ENCODE assay signal across 1 cellular context in genomic region chr6:148760568-148761531, GRCh38.
TF ChIP-seq lines count a peak whose summit lies in the region.

No MANE protein-coding gene starts in this region.

TF ChIP-seq in GM12878, 131 proteins besides CTCF, POLR2A, EP300 and RAD21 (continued from another document and continues in another):
- TF ChIP-seq HSF1 (IDR thresholded peaks at IDR 0.05; ENCODE audit: low read depth, low read length) (no peak), BMI1 (IDR thresholded peaks at IDR 0.05; ENCODE audit: borderline replicate concordance) (0 out of 2 replicates have a peak, but pooled peaks have one; percentile 47), E2F4 (IDR thresholded peaks at IDR 0.05; ENCODE audit: low read depth, low read length) (no peak), NR2F1 (conservative IDR thresholded peaks at IDR 0.05) (no peak), SMARCA5 (IDR thresholded peaks at IDR 0.05) (0 out of 2 replicates have a peak, but pooled peaks have one; percentile 39), TCF12 (IDR thresholded peaks at IDR 0.05; ENCODE audit: low read depth, low read length) (no peak; the same call in 1 of the 2 replicates), CEBPB (IDR thresholded peaks at IDR 0.05; ENCODE audit: borderline replicate concordance in 1 of 2, low read depth in 2 of 2, low read length in 2 of 2) (no peak), BCL11A (IDR thresholded peaks at IDR 0.05; ENCODE audit: low read depth, low read length) (0 out of 2 replicates have a peak, but pooled peaks have one; percentile 32), ZSCAN29 (IDR thresholded peaks at IDR 0.05) (peak; percentile 84; the same call in 1 of the 2 replicates), FOXM1 (IDR thresholded peaks at IDR 0.05; ENCODE audit: low read depth, low read length) (no peak), RB1 (IDR thresholded peaks at IDR 0.05; ENCODE audit: borderline replicate concordance) (no peak), NBN (IDR thresholded peaks at IDR 0.05) (peak; percentile 75; the same call in 1 of the 2 replicates), CBFB (IDR thresholded peaks at IDR 0.05; ENCODE audit: low read depth) (no peak), ZBTB40 (IDR thresholded peaks at IDR 0.05; ENCODE audit: borderline replicate concordance) (no peak), ZNF274 (IDR thresholded peaks at IDR 0.05; ENCODE audit: insufficient read depth, insufficient read length) (no peak), POLR2AphosphoS5 (IDR thresholded peaks at IDR 0.05; ENCODE audit: low read length) (peak; percentile 69), JUNB (IDR thresholded peaks at IDR 0.05) (no peak), HDAC2 (IDR thresholded peaks at IDR 0.05) (no peak), STAT1 (conservative IDR thresholded peaks at IDR 0.05) (no peak), FOXK2 (IDR thresholded peaks at IDR 0.05) (no peak), SIN3A (IDR thresholded peaks at IDR 0.05; ENCODE audit: low read depth, low read length) (no peak), MTA2 (IDR thresholded peaks at IDR 0.05; ENCODE audit: low read depth) (0 out of 2 replicates have a peak, but pooled peaks have one; percentile 27), PAX5 (IDR thresholded peaks at IDR 0.05; ENCODE audit: borderline replicate concordance, low read depth, low read length) (no peak; the same call in 1 of the 2 replicates), DPF2 (IDR thresholded peaks at IDR 0.05) (0 out of 2 replicates have a peak, but pooled peaks have one; percentile 45), ATF2 (IDR thresholded peaks at IDR 0.05; ENCODE audit: low read length) (peak; percentile 32; the same call in 1 of the 2 replicates), SP1 (IDR thresholded peaks at IDR 0.05; ENCODE audit: low read depth, low read length) (no peak), BHLHE40 (IDR thresholded peaks at IDR 0.05; ENCODE audit: borderline replicate concordance in 1 of 2, low read depth in 2 of 2, low read length in 1 of 2) (peak; percentile 97), IKZF1 (conservative IDR thresholded peaks at IDR 0.05) (peak; percentile 79), NKRF (conservative IDR thresholded peaks at IDR 0.05) (no peak), ZNF217 (IDR thresholded peaks at IDR 0.05) (no peak), TBL1XR1 (IDR thresholded peaks at IDR 0.05; ENCODE audit: low read depth, low read length) (no peak; the same call in none of the 2 replicates), NR2C2 (IDR thresholded peaks at IDR 0.05; ENCODE audit: borderline replicate concordance, control insufficient read depth, insufficient read length, low read depth) (no peak)
- TF ChIP-seq, protein P1, sequence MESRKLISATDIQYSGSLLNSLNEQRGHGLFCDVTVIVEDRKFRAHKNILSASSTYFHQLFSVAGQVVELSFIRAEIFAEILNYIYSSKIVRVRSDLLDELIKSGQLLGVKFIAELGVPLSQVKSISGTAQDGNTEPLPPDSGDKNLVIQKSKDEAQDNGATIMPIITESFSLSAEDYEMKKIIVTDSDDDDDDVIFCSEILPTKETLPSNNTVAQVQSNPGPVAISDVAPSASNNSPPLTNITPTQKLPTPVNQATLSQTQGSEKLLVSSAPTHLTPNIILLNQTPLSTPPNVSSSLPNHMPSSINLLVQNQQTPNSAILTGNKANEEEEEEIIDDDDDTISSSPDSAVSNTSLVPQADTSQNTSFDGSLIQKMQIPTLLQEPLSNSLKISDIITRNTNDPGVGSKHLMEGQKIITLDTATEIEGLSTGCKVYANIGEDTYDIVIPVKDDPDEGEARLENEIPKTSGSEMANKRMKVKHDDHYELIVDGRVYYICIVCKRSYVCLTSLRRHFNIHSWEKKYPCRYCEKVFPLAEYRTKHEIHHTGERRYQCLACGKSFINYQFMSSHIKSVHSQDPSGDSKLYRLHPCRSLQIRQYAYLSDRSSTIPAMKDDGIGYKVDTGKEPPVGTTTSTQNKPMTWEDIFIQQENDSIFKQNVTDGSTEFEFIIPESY (IDR thresholded peaks at IDR 0.05): no peak
- TF ChIP-seq, protein P2, sequence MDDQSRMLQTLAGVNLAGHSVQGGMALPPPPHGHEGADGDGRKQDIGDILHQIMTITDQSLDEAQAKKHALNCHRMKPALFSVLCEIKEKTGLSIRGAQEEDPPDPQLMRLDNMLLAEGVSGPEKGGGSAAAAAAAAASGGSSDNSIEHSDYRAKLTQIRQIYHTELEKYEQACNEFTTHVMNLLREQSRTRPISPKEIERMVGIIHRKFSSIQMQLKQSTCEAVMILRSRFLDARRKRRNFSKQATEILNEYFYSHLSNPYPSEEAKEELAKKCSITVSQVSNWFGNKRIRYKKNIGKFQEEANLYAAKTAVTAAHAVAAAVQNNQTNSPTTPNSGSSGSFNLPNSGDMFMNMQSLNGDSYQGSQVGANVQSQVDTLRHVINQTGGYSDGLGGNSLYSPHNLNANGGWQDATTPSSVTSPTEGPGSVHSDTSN (IDR thresholded peaks at IDR 0.05; ENCODE audit: insufficient replicate concordance, low read depth, low read length): no peak
- TF ChIP-seq, protein P3, sequence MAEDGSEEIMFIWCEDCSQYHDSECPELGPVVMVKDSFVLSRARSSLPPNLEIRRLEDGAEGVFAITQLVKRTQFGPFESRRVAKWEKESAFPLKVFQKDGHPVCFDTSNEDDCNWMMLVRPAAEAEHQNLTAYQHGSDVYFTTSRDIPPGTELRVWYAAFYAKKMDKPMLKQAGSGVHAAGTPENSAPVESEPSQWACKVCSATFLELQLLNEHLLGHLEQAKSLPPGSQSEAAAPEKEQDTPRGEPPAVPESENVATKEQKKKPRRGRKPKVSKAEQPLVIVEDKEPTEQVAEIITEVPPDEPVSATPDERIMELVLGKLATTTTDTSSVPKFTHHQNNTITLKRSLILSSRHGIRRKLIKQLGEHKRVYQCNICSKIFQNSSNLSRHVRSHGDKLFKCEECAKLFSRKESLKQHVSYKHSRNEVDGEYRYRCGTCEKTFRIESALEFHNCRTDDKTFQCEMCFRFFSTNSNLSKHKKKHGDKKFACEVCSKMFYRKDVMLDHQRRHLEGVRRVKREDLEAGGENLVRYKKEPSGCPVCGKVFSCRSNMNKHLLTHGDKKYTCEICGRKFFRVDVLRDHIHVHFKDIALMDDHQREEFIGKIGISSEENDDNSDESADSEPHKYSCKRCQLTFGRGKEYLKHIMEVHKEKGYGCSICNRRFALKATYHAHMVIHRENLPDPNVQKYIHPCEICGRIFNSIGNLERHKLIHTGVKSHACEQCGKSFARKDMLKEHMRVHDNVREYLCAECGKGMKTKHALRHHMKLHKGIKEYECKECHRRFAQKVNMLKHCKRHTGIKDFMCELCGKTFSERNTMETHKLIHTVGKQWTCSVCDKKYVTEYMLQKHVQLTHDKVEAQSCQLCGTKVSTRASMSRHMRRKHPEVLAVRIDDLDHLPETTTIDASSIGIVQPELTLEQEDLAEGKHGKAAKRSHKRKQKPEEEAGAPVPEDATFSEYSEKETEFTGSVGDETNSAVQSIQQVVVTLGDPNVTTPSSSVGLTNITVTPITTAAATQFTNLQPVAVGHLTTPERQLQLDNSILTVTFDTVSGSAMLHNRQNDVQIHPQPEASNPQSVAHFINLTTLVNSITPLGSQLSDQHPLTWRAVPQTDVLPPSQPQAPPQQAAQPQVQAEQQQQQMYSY (CRISPR knock-in tag; IDR thresholded peaks at IDR 0.05): 0 out of 2 replicates have a peak, but pooled peaks have one; percentile 15
- TF ChIP-seq, protein P4, sequence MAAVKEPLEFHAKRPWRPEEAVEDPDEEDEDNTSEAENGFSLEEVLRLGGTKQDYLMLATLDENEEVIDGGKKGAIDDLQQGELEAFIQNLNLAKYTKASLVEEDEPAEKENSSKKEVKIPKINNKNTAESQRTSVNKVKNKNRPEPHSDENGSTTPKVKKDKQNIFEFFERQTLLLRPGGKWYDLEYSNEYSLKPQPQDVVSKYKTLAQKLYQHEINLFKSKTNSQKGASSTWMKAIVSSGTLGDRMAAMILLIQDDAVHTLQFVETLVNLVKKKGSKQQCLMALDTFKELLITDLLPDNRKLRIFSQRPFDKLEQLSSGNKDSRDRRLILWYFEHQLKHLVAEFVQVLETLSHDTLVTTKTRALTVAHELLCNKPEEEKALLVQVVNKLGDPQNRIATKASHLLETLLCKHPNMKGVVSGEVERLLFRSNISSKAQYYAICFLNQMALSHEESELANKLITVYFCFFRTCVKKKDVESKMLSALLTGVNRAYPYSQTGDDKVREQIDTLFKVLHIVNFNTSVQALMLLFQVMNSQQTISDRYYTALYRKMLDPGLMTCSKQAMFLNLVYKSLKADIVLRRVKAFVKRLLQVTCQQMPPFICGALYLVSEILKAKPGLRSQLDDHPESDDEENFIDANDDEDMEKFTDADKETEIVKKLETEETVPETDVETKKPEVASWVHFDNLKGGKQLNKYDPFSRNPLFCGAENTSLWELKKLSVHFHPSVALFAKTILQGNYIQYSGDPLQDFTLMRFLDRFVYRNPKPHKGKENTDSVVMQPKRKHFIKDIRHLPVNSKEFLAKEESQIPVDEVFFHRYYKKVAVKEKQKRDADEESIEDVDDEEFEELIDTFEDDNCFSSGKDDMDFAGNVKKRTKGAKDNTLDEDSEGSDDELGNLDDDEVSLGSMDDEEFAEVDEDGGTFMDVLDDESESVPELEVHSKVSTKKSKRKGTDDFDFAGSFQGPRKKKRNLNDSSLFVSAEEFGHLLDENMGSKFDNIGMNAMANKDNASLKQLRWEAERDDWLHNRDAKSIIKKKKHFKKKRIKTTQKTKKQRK (IDR thresholded peaks at IDR 0.05; ENCODE audit: low read depth, low read length): no peak
